Comparison of ENCODE assay signal across 35 cellular contexts in the genomic region with DNA sequence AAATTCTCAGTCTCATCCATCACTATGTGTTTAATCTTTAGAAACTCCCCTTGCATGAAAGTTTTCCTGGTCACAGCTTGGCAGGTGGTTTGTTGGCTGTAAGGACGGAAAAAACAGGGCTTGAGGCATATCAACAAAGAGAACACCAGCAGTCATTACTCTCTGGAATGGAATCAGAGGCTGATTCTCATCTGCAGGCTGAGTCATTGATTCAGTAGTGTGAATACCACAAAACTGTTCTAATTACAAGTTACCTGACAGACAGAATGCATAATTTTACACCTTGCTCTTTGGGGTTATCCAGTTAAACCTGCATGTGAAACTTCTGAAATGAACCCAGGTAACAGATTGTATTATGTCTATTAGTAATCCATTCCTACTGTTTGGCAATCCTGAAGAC. TPM values are rescaled to one million over a fixed set of nuclear protein-coding genes. Genes with fewer than 3 reads are reported as not detected.
"Had no signal": no experiment of that assay in that cellular context is flagged by ENCODE, and none has a peak within 500 bp of the region (broad histone marks: within the 10 kb centered on the region; RNA-seq: fewer than 3 reads in every experiment).

No MANE protein-coding gene starts in this region.

- H3K27me3 ChIP-seq: adrenal gland, body of pancreas, Peyer's patch had no signal

- H3K27ac Mint-ChIP-seq: activated naive CD4-positive, alpha-beta T cell treated with anti-CD3 and anti-CD28 coated beads, Interleukin-2, amount 50 U/mL, for 24 hours; activated T-helper 1 cell treated with anti-CD3 and anti-CD28 coated beads, Interleukin-12 subunit alpha, Interleukin-12 subunit beta, Interleukin-2, Interleukin-4 antibody, amounts not matched to agents 30 ng/mL and 10 ng/mL and 1 ng/mL, durations not matched to agents 14 hours and 24 hours and 36 hours; T-helper 1 cell treated with Interleukin-12 subunit alpha and Interleukin-12 subunit beta and Interleukin-4 antibody, amounts not matched to agents 30 μg/mL and 1 μg/mL, for 36 hours; T-helper 2 cell treated with Interferon-gamma antibody and Interleukin-4, amounts not matched to agents 5 μg/mL and 100 μg/mL, for 36 hours had no signal

- FAIRE-seq: astrocyte, TTC549 had no signal

- H3K9me3 ChIP-seq: adrenal gland, body of pancreas, breast epithelium, MG63, Peyer's patch, SJSA1, SK-N-SH had no signal

- H3K4me1 ChIP-seq: adrenal gland, body of pancreas, breast epithelium, Peyer's patch had no signal

- H3K9ac ChIP-seq: SK-N-SH had no signal

- H3K4me3 ChIP-seq: adrenal gland, body of pancreas, breast epithelium, MG63, Peyer's patch, SJSA1 had no signal

- H3K4me2 ChIP-seq: SK-N-SH had no signal

- H3K36me3 ChIP-seq: adrenal gland, breast epithelium, MG63, Peyer's patch, SJSA1 had no signal

- DNase-seq: activated CD4-positive, alpha-beta T cell treated with anti-CD3 and anti-CD28 coated beads for 48 hours; activated CD4-positive, alpha-beta T cell treated with anti-CD3 and anti-CD28 coated beads, Interleukin-2, amount 50 U/mL, for 4 hours; activated CD8-positive, alpha-beta memory T cell treated with anti-CD3 and anti-CD28 coated beads, Interleukin-2, amount 50 U/mL, for 4 hours; activated effector memory CD4-positive, alpha-beta T cell treated with Interleukin-2 at 50 U/mL for 16 hours; activated naive CD4-positive, alpha-beta T cell; activated T-cell treated with anti-CD3 and anti-CD28 coated beads for 4 hours; adrenal gland; Kasumi-1; KG1; MG63; NCI-H1048; NCI-H1105 treated with DMSO at 0.1 percent for 48 hours; NCI-H1436; NCI-H1694; NCI-H1930; NCI-H2081 treated with DMSO at 0.1 percent for 48 hours; NCI-H345; NCI-H510A; NCI-H526; NCI-H748 treated with DMSO at 0.1 percent for 48 hours; NK-92 treated with Interleukin-12 subunit alpha and Interleukin-12 subunit beta, amount 100 ng/mL, for 24 hours; PC-3; Peyer's patch; RPMI8226; SHP77 treated with DMSO at 0.1 percent for 48 hours; SK-N-SH had no signal

- ATAC-seq: PC-3 had no signal

- H3K9me3 Mint-ChIP-seq: activated naive CD4-positive, alpha-beta T cell treated with anti-CD3 and anti-CD28 coated beads, Interleukin-2, amount 50 U/mL, for 24 hours; activated T-helper 1 cell treated with anti-CD3 and anti-CD28 coated beads, Interleukin-12 subunit alpha, Interleukin-12 subunit beta, Interleukin-2, Interleukin-4 antibody, amounts not matched to agents 30 ng/mL and 10 ng/mL and 1 ng/mL, durations not matched to agents 14 hours and 24 hours and 36 hours; T-helper 2 cell treated with Interferon-gamma antibody and Interleukin-4, amounts not matched to agents 5 μg/mL and 100 μg/mL, for 36 hours had no signal

- H3K27ac ChIP-seq: body of pancreas, Peyer's patch, SJSA1 had no signal

- H3K4me3 Mint-ChIP-seq: activated naive CD4-positive, alpha-beta T cell treated with anti-CD3 and anti-CD28 coated beads, Interleukin-2, amount 50 U/mL, for 24 hours; activated T-helper 1 cell treated with anti-CD3 and anti-CD28 coated beads, Interleukin-12 subunit alpha, Interleukin-12 subunit beta, Interleukin-2, Interleukin-4 antibody, amounts not matched to agents 30 ng/mL and 10 ng/mL and 1 ng/mL, durations not matched to agents 14 hours and 24 hours and 36 hours; T-helper 1 cell treated with Interleukin-12 subunit alpha and Interleukin-12 subunit beta and Interleukin-4 antibody, amounts not matched to agents 30 μg/mL and 1 μg/mL, for 36 hours; T-helper 2 cell treated with Interferon-gamma antibody and Interleukin-4, amounts not matched to agents 5 μg/mL and 100 μg/mL, for 36 hours had no signal

- H3K27me3 Mint-ChIP-seq: activated naive CD4-positive, alpha-beta T cell treated with anti-CD3 and anti-CD28 coated beads, Interleukin-2, amount 50 U/mL, for 24 hours had no signal

RNA-seq across cellular contexts. Expression of gene SLFN12L, which starts 11.5 kb away (rescaled TPM):
- total RNA-seq: PC-3 had no signal
- polyA plus RNA-seq: SK-N-SH had no signal

RNA-seq across cellular contexts. Expression of gene SLFN14, which starts 11.6 kb away (rescaled TPM):
- total RNA-seq: adrenal gland, astrocyte, body of pancreas, breast epithelium, PC-3, Peyer's patch, SJSA1 had no signal
- polyA plus RNA-seq: adrenal gland, SK-N-SH had no signal
